In the genomic region with DNA sequence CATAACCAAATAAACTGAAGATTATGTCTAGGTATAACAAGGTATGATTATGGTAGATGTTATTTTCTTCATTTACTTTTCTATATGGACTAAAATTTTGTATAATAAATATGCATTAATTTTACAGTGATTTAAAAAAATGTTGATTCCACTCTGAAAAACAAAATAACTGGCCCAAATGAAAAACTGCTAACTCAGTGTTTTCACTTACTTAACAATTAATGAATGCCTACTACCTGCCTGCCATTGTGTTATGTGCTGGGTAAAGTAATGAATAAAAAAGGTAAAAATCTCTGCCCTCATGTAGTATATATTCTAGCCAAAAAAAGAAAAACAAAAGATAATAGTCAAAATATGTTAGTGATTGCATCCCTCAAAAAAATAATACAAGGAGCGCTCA, we compare ENCODE assay signal across 17 cellular contexts. TPM values are rescaled to one million over a fixed set of nuclear protein-coding genes. Genes with fewer than 3 reads are reported as not detected.
DNase-seq lines count a peak whose midpoint lies in the region; ATAC-seq, FAIRE-seq and TF ChIP-seq lines count a peak whose summit lies in the region.
"Had no signal": no experiment of that assay in that cellular context is flagged by ENCODE, and none has a peak within 500 bp of the region (broad histone marks: within the 10 kb centered on the region; RNA-seq: fewer than 3 reads in every experiment).

No MANE protein-coding gene starts in this region.

- no peak overlapping the region for H3K4me3 ChIP-seq in A549
- no peak overlapping the region for H3K4me3 ChIP-seq in IMR-90 (ENCODE audit: insufficient read depth, low read depth, low read length)

- WGBS in A549 (ENCODE audit: missing lambda C conversion rate), result 94% methylated on average over 1 of the region's 1 CpG
- no CpG with 5 or more reads among the region's 1 CpG for WGBS in IMR-90 (ENCODE audit: extremely low coverage in 2 of 2, insufficient read length in 1 of 2), 2 experiments

- H3K18ac ChIP-seq in IMR-90 (ENCODE audit: low read depth, low read length), result no peak overlapping the region

- H2AK9ac ChIP-seq in IMR-90 (replicated peaks; ENCODE audit: low read depth, low read length, poor library complexity), result no peak overlapping the region

- H3K79me1 ChIP-seq in IMR-90 (ENCODE audit: low read depth in 1 of 2, low read length in 2 of 2), result no peaks in the 10 kb centered on the region

- TF ChIP-seq POLR2A in A549 (IDR thresholded peaks at IDR 0.05; ENCODE audit: low read length) (no peak), IMR-90 (IDR thresholded peaks at IDR 0.05; ENCODE audit: low read depth, low read length) (no peak)

- DNase-seq in A549 (ENCODE audit: low read depth in 1 of 2, low spot score in 1 of 2) (no peak), IMR-90 (no peak), substantia nigra (lab: John Stamatoyannopoulos, UW) (no peak), iPS-NIHi11 (ENCODE audit: low spot score) (no peak), NCI-H146 treated with DMSO at 0.1 percent for 48 hours (lab: John Stamatoyannopoulos, UW; ENCODE audit: unreplicated experiment) (no peak)
- DNase-seq: 8988T; CD4-positive, CD25-positive, alpha-beta regulatory T cell; CD8-positive, alpha-beta memory T cell; COR-L47; DMS 273 treated with DMSO at 0.1 percent for 48 hours; DND-41; EL; GOT3; H9 had no signal

- no peaks in the 10 kb centered on the region for H3K9me1 ChIP-seq in IMR-90 (ENCODE audit: insufficient read depth, low read length)

- H2AFZ ChIP-seq in IMR-90 (replicated peaks; ENCODE audit: low read length, poor library complexity), result no peak overlapping the region

- no peak overlapping the region for H2BK120ac ChIP-seq in IMR-90 (ENCODE audit: low read depth, low read length)

- intact Hi-C loops in IMR-90 (cut with micrococcal nuclease), result no loop called here

- H2BK20ac ChIP-seq in IMR-90 (ENCODE audit: low read depth, low read length), result no peak overlapping the region

- dilution Hi-C loops in IMR-90 (cut with HindIII; ENCODE audit: low sequenced_read_pairs, unreplicated experiment), result no loop called here

- H4K91ac ChIP-seq in IMR-90 (ENCODE audit: insufficient read depth, low read depth, low read length), result no peak overlapping the region

- H3K9me3 ChIP-seq in A549 (no peaks in the 10 kb centered on the region), IMR-90 (ENCODE audit: control insufficient read depth, insufficient read depth, low read length) (no peaks in the 10 kb centered on the region)

- H3K4ac ChIP-seq in IMR-90 (ENCODE audit: low read depth, low read length), result no peak overlapping the region

- H3K56ac ChIP-seq in IMR-90 (ENCODE audit: extremely low read depth, insufficient read depth, low read length), result no peak overlapping the region

- H3K27me3 ChIP-seq in IMR-90 (ENCODE audit: control insufficient read depth, insufficient read depth, low read length), result no peaks in the 10 kb centered on the region; the same call in 1 of the 2 replicates

- no peak overlapping the region for H4K8ac ChIP-seq in IMR-90 (ENCODE audit: low read depth in 2 of 2, low read length in 2 of 2)

- POLR2A ChIA-PET in A549 (lab: Yijun Ruan, JAX), result no interaction called here
- POLR2A ChIA-PET in IMR-90 (lab: Charles Lee; ENCODE audit: unreplicated experiment), result no interaction called here

- no TSS peak for BruUV-seq in IMR-90 (replicated peaks; lab: Mats Ljungman, UMichigan)

- in situ Hi-C loops in IMR-90 (cut with MboI; ENCODE audit: low sequenced_read_pairs), result no loop called here

- H3K4me2 ChIP-seq in A549 (no peak overlapping the region), IMR-90 (ENCODE audit: low read depth, low read length) (no peak overlapping the region)

- TF ChIP-seq CTCF in A549 (IDR thresholded peaks at IDR 0.05) (no peak), IMR-90 (conservative IDR thresholded peaks at IDR 0.05; ENCODE audit: low read depth, low read length) (no peak)

- CTCF ChIA-PET in A549 (lab: Yijun Ruan, JAX), result no interaction called here
- CTCF ChIA-PET in IMR-90 (lab: Yijun Ruan, JAX), result no interaction called here

- H2AK5ac ChIP-seq in IMR-90 (ENCODE audit: low read depth, low read length), result no peak overlapping the region

- H3K14ac ChIP-seq in IMR-90 (replicated peaks; ENCODE audit: low read depth, low read length), result no peak overlapping the region

- no peak for TF ChIP-seq EP300 in A549 (IDR thresholded peaks at IDR 0.05)

- H3K36me3 ChIP-seq in IMR-90 (ENCODE audit: control insufficient read depth, insufficient read depth, low read length), result no peaks in the 10 kb centered on the region

- FAIRE-seq in A549 (lab: Jason Lieb, UNC) (no peak), colon (lab: Jason Lieb, UNC) (peak; percentile 49)
- FAIRE-seq: GM12891 had no signal

- ATAC-seq in A549 (no peak), IMR-90 (ENCODE audit: low read depth) (no peak), HG03565 (IDR thresholded peaks at IDR 0.05; ENCODE audit: unreplicated experiment) (no peak)

- H3K27ac ChIP-seq in A549, result no peak overlapping the region
- no peak overlapping the region for H3K27ac ChIP-seq in IMR-90 (ENCODE audit: insufficient read depth, low read length)
- H3K27ac ChIP-seq in substantia nigra (ENCODE audit: low read depth, low read length, poor library complexity, severe bottlenecking), result peak overlapping the region; percentile 70

- no peak overlapping the region for H4K5ac ChIP-seq in IMR-90 (ENCODE audit: low read depth, low read length)

- no peak overlapping the region for H3K9ac ChIP-seq in IMR-90 (ENCODE audit: low read depth, low read length)

- H2BK5ac ChIP-seq in IMR-90 (ENCODE audit: low read depth, low read length, poor library complexity, severe bottlenecking), result no peak overlapping the region

- H2BK15ac ChIP-seq in IMR-90 (ENCODE audit: low read depth, low read length), result no peak overlapping the region

- TF ChIP-seq RAD21 in A549 (conservative IDR thresholded peaks at IDR 0.05 in 1 of 2, IDR thresholded peaks at IDR 0.05 in 1 of 2), result no peak
- TF ChIP-seq RAD21 in IMR-90 (IDR thresholded peaks at IDR 0.05; ENCODE audit: low read length), result no peak

- H3K4me1 ChIP-seq in A549, result 0 out of 3 replicates have a peak, but pooled peaks cover 2% of the 10 kb centered on the region
- H3K4me1 ChIP-seq in IMR-90 (ENCODE audit: control insufficient read depth, insufficient read depth, low read length), result no peaks in the 10 kb centered on the region

- no peak overlapping the region for H3K23ac ChIP-seq in IMR-90 (ENCODE audit: low read depth, low read length)

- no peaks in the 10 kb centered on the region for H4K20me1 ChIP-seq in IMR-90 (ENCODE audit: insufficient read depth, low read length)

TF ChIP-seq in A549, 52 proteins besides CTCF, POLR2A, EP300 and RAD21:
- TF ChIP-seq MAX (IDR thresholded peaks at IDR 0.05) (no peak), MAFK (IDR thresholded peaks at IDR 0.05; ENCODE audit: partially characterized antibody) (peak; percentile 62)

TF ChIP-seq in IMR-90, 13 proteins besides CTCF, POLR2A, EP300 and RAD21:
- TF ChIP-seq MAFK (IDR thresholded peaks at IDR 0.05; ENCODE audit: low read depth, low read length), result peak; percentile 68
- TF ChIP-seq, protein P1, sequence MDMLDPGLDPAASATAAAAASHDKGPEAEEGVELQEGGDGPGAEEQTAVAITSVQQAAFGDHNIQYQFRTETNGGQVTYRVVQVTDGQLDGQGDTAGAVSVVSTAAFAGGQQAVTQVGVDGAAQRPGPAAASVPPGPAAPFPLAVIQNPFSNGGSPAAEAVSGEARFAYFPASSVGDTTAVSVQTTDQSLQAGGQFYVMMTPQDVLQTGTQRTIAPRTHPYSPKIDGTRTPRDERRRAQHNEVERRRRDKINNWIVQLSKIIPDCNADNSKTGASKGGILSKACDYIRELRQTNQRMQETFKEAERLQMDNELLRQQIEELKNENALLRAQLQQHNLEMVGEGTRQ (IDR thresholded peaks at IDR 0.05; ENCODE audit: low read depth, low read length), result no peak

RNA-seq across cellular contexts. Expression of gene C2orf15, which starts 29.6 kb away (rescaled TPM):
- polyA plus RNA-seq in A549 (2011; rRNA removed) (1.2 and 1.6 TPM in 2 replicates), A549 (2017; fragmentation: RNase III; extraction: RNeasy Plus Mini Kit Qiagen cat#74134 plus additional on column Dnase treatment) (0.80 to 1.4 TPM (median 1.3 TPM) in 3 replicates), IMR-90 (2012; rRNA removed) (not detected in 2 replicates)
- 0.30 and 0.34 TPM in 2 replicates for polyA plus RNA-seq in A549 (2012; cell fraction: cytosol; rRNA removed)
- 0.08 and 0.40 TPM in 2 replicates for polyA plus RNA-seq in A549 (2012; cell fraction: nucleus; rRNA removed)
- polyA minus RNA-seq in A549 (2011; rRNA and poly(A)+ RNA removed), result 0.44 and 0.58 TPM in 2 replicates
- under 0.01 TPM in 1 of 2 replicates, not detected in the other for total RNA-seq in IMR-90 (2012; rRNA removed)
- 0.02 TPM in 1 of 2 replicates, not detected in the other for polyA plus RNA-seq in IMR-90 (2012; cell fraction: cytosol; rRNA removed)
- 0.05 TPM in 1 of 2 replicates, not detected in the other for polyA plus RNA-seq in IMR-90 (2012; cell fraction: nucleus; rRNA removed; ENCODE audit: low replicate concordance)

RNA-seq across cellular contexts. Expression of gene TSGA10, which starts 42.8 kb away (rescaled TPM):
- polyA plus RNA-seq in A549 (2011; rRNA removed), result 3.7 and 4.3 TPM in 2 replicates
- polyA plus RNA-seq in A549 (2012; cell fraction: cytosol; rRNA removed), result 0.95 and 1.4 TPM in 2 replicates
- polyA plus RNA-seq in A549 (2012; cell fraction: nucleus; rRNA removed), result 0.22 and 0.35 TPM in 2 replicates
- 4.2 to 4.8 TPM (median 4.5 TPM) in 3 replicates for polyA plus RNA-seq in A549 (2017; fragmentation: RNase III; extraction: RNeasy Plus Mini Kit Qiagen cat#74134 plus additional on column Dnase treatment)
- 0.91 and 3.6 TPM in 2 replicates for polyA minus RNA-seq in A549 (2011; rRNA and poly(A)+ RNA removed)
- 0.54 and 1.1 TPM in 2 replicates for total RNA-seq in IMR-90 (2012; rRNA removed)
- 0.22 and 0.32 TPM in 2 replicates for polyA plus RNA-seq in IMR-90 (2012; rRNA removed)
- polyA plus RNA-seq in IMR-90 (2012; cell fraction: cytosol; rRNA removed), result 0.03 TPM in 2 replicates
- 0.11 and 0.66 TPM in 2 replicates for polyA plus RNA-seq in IMR-90 (2012; cell fraction: nucleus; rRNA removed; ENCODE audit: low replicate concordance)

RNA-seq across cellular contexts. Expression of gene LIPT1, which starts 42.8 kb away (rescaled TPM):
- polyA plus RNA-seq in A549 (2011; rRNA removed) (10.0 and 10.9 TPM in 2 replicates), A549 (2017; fragmentation: RNase III; extraction: RNeasy Plus Mini Kit Qiagen cat#74134 plus additional on column Dnase treatment) (4.1 to 4.8 TPM (median 4.2 TPM) in 3 replicates), IMR-90 (2012; rRNA removed) (2.6 and 3.5 TPM in 2 replicates)
- 3.3 and 3.5 TPM in 2 replicates for polyA plus RNA-seq in A549 (2012; cell fraction: cytosol; rRNA removed)
- 4.9 and 5.5 TPM in 2 replicates for polyA plus RNA-seq in A549 (2012; cell fraction: nucleus; rRNA removed)
- polyA minus RNA-seq in A549 (2011; rRNA and poly(A)+ RNA removed), result 4.4 and 6.7 TPM in 2 replicates
- total RNA-seq in IMR-90 (2012; rRNA removed), result 3.2 and 4.2 TPM in 2 replicates
- polyA plus RNA-seq in IMR-90 (2012; cell fraction: cytosol; rRNA removed), result 0.78 and 1.0 TPM in 2 replicates
- polyA plus RNA-seq in IMR-90 (2012; cell fraction: nucleus; rRNA removed; ENCODE audit: low replicate concordance), result 3.6 and 8.5 TPM in 2 replicates
